Comparison of ENCODE assay signal across 8 cellular contexts in genomic region chr7:151244871-151245346, GRCh38. TPM values are rescaled to one million over a fixed set of nuclear protein-coding genes. Genes with fewer than 3 reads are reported as not detected.
A peak's percentile ranks its signal among the peaks of the same experiment; 100 is the strongest.
DNase-seq lines count a peak whose midpoint lies in the region; ATAC-seq, FAIRE-seq and TF ChIP-seq lines count a peak whose summit lies in the region.

No MANE protein-coding gene starts in this region.

- peaks cover 36% of the 10 kb centered on the region for H3K4me1 Mint-ChIP-seq in activated CD8-positive, alpha-beta memory T cell treated with anti-CD3 and anti-CD28 coated beads, Interleukin-2, amount 10 ng/mL, durations not matched to agents 7 days and 5 days
- H3K4me1 Mint-ChIP-seq in activated T-helper 17 cell treated with anti-CD3 and anti-CD28 coated beads, Interleukin-2, amount 50 U/mL, for 72 hours: peaks cover 27% of the 10 kb centered on the region

- TF ChIP-seq CTCF in keratinocyte (optimal IDR thresholded peaks at IDR 0.05 in 1 of 3, IDR thresholded peaks at IDR 0.05 in 1 of 3, conservative IDR thresholded peaks at IDR 0.05 in 1 of 3; ENCODE audit: extremely low read depth in 1 of 3, insufficient read depth in 2 of 3, low read length in 3 of 3) (no peak), tibial artery (IDR thresholded peaks at IDR 0.05) (no peak)

- H3K9me3 Mint-ChIP-seq in activated CD8-positive, alpha-beta memory T cell treated with anti-CD3 and anti-CD28 coated beads, Interleukin-2, amount 10 ng/mL, durations not matched to agents 7 days and 5 days (ENCODE audit: low read depth): no peaks in the 10 kb centered on the region
- no peaks in the 10 kb centered on the region for H3K9me3 Mint-ChIP-seq in activated T-helper 17 cell treated with anti-CD3 and anti-CD28 coated beads, Interleukin-2, amount 50 U/mL, for 72 hours

- H3K9me1 ChIP-seq in keratinocyte (ENCODE audit: control insufficient read depth, extremely low read depth, insufficient read depth, low read length): no peaks in the 10 kb centered on the region

- no peak for DNase-seq in activated CD8-positive, alpha-beta memory T cell treated with anti-CD3 and anti-CD28 coated beads, Interleukin-2, amount 10 ng/mL, durations not matched to agents 7 days and 5 days
- DNase-seq in activated CD8-positive, alpha-beta memory T cell treated with anti-CD3 and anti-CD28 coated beads, Interleukin-2, amount 50 U/mL, for 4 hours: no peak
- no peak for DNase-seq in keratinocyte (ENCODE audit: low read depth, low spot score)
- no peak for DNase-seq in tibial artery
- no peak for DNase-seq in NCI-H2107 treated with DMSO at 0.1 percent for 48 hours (lab: John Stamatoyannopoulos, UW; ENCODE audit: unreplicated experiment)
- DNase-seq in SJCRH30: no peak
- DNase-seq in NCI-H774 (lab: John Stamatoyannopoulos, UW): no peak

- H3K4me3 Mint-ChIP-seq in activated CD8-positive, alpha-beta memory T cell treated with anti-CD3 and anti-CD28 coated beads, Interleukin-2, amount 10 ng/mL, durations not matched to agents 7 days and 5 days: peak overlapping the region; percentile 13
- H3K4me3 Mint-ChIP-seq in activated T-helper 17 cell treated with anti-CD3 and anti-CD28 coated beads, Interleukin-2, amount 50 U/mL, for 72 hours: peak overlapping the region; percentile 64

- no peaks in the 10 kb centered on the region for H3K79me2 ChIP-seq in keratinocyte (ENCODE audit: control insufficient read depth, insufficient read depth, low read length)

- no peak overlapping the region for H3K27ac Mint-ChIP-seq in activated CD8-positive, alpha-beta memory T cell treated with anti-CD3 and anti-CD28 coated beads, Interleukin-2, amount 10 ng/mL, durations not matched to agents 7 days and 5 days
- no peak overlapping the region for H3K27ac Mint-ChIP-seq in activated T-helper 17 cell treated with anti-CD3 and anti-CD28 coated beads, Interleukin-2, amount 50 U/mL, for 72 hours

- H3K27me3 ChIP-seq in keratinocyte (ENCODE audit: control insufficient read depth, extremely low read depth, insufficient read depth, low read length) (peaks cover 30% of the 10 kb centered on the region), tibial artery (no peaks in the 10 kb centered on the region), SJCRH30 (no peaks in the 10 kb centered on the region)

- H3K27ac ChIP-seq in keratinocyte (ENCODE audit: control insufficient read depth, insufficient read depth, low read length) (no peak overlapping the region), tibial artery (peak overlapping the region; percentile 95 to 98), SJCRH30 (no peak overlapping the region)

- no peak overlapping the region for H2AFZ ChIP-seq in keratinocyte (ENCODE audit: control insufficient read depth, low read length)

- H3K9ac ChIP-seq in keratinocyte (ENCODE audit: control insufficient read depth, extremely low read depth, insufficient read depth, low read length): no peak overlapping the region

- H4K20me1 ChIP-seq in keratinocyte (ENCODE audit: control insufficient read depth, extremely low read depth, insufficient read depth, low read length): no peaks in the 10 kb centered on the region

- CTCF ChIA-PET in activated CD8-positive, alpha-beta memory T cell treated with anti-CD3 and anti-CD28 coated beads, Interleukin-2, amount 10 ng/mL, durations not matched to agents 7 days and 5 days (lab: Charles Lee): interaction anchor here (0.9 to 5.6 kb wide), 37 partner anchors 11 to 550 kb away, joined by 3 to 60 read pairs (median 4); partner anchors contain the start of genes ABCF2, ASB10, CHPF2 and FASTK

- peaks cover 44% of the 10 kb centered on the region for H3K27me3 Mint-ChIP-seq in activated CD8-positive, alpha-beta memory T cell treated with anti-CD3 and anti-CD28 coated beads, Interleukin-2, amount 10 ng/mL, durations not matched to agents 7 days and 5 days
- peaks cover 24% of the 10 kb centered on the region for H3K27me3 Mint-ChIP-seq in activated T-helper 17 cell treated with anti-CD3 and anti-CD28 coated beads, Interleukin-2, amount 50 U/mL, for 72 hours

- no peaks in the 10 kb centered on the region for H3K36me3 Mint-ChIP-seq in activated CD8-positive, alpha-beta memory T cell treated with anti-CD3 and anti-CD28 coated beads, Interleukin-2, amount 10 ng/mL, durations not matched to agents 7 days and 5 days
- peaks cover 5% of the 10 kb centered on the region for H3K36me3 Mint-ChIP-seq in activated T-helper 17 cell treated with anti-CD3 and anti-CD28 coated beads, Interleukin-2, amount 50 U/mL, for 72 hours (ENCODE audit: low read depth)

- H3K4me3 ChIP-seq in keratinocyte (ENCODE audit: control insufficient read depth in 2 of 3, extremely low read depth in 1 of 3, insufficient read depth in 2 of 3, low read depth in 1 of 3, low read length in 3 of 3): no peak overlapping the region
- peak overlapping the region; percentile 71 to 73 for H3K4me3 ChIP-seq in tibial artery
- H3K4me3 ChIP-seq in SJCRH30: no peak overlapping the region

- dilution Hi-C loops in keratinocyte (cut with MboI; ENCODE audit: extremely low pct_ligation_motif_present, low sequenced_read_pairs): no loop called here

- H3K4me2 ChIP-seq in keratinocyte (ENCODE audit: control insufficient read depth, extremely low read depth, insufficient read depth, low read depth, low read length): peak overlapping the region; percentile 45

- H3K36me3 ChIP-seq in keratinocyte (ENCODE audit: control insufficient read depth in 2 of 2, extremely low read depth in 1 of 2, insufficient read depth in 2 of 2, low read length in 2 of 2) (no peaks in the 10 kb centered on the region), tibial artery (peaks cover 2 to 32% (median 25%) of the 10 kb centered on the region in 3 donors), SJCRH30 (peaks cover 46% of the 10 kb centered on the region)

- H3K9me3 ChIP-seq in keratinocyte (ENCODE audit: control insufficient read depth, low read depth, low read length) (no peaks in the 10 kb centered on the region), tibial artery (no peaks in the 10 kb centered on the region), SJCRH30 (replicated peaks) (no peaks in the 10 kb centered on the region)

- intact Hi-C loops in tibial artery (cut with DNase I; ENCODE audit: low total_unique reads): loop anchor here (5.0 kb wide), 2 partner anchors 57 to 97 kb away; partner anchors contain the start of gene NUB1

- no peak for FAIRE-seq in keratinocyte (lab: Jason Lieb, UNC)

- H3K4me1 ChIP-seq in keratinocyte (ENCODE audit: control insufficient read depth, extremely low read depth, insufficient read depth, low read length) (peaks cover 8% of the 10 kb centered on the region), tibial artery (peaks cover 0 to 58% (median 50%) of the 10 kb centered on the region in 4 donors), SJCRH30 (peaks cover 24% of the 10 kb centered on the region)

- no peak for ATAC-seq in activated CD8-positive, alpha-beta memory T cell treated with anti-CD3 and anti-CD28 coated beads, Interleukin-2, amount 10 ng/mL, durations not matched to agents 7 days and 5 days
- no peak for ATAC-seq in activated T-helper 17 cell treated with anti-CD3 and anti-CD28 coated beads, Interleukin-2, amount 50 U/mL, for 72 hours (replicated peaks)

RNA-seq across cellular contexts. Expression of gene SMARCD3, which starts 3.6 kb away (rescaled TPM):
- total RNA-seq in activated CD8-positive, alpha-beta memory T cell treated with anti-CD3 and anti-CD28 coated beads, Interleukin-2, amount 10 ng/mL, durations not matched to agents 7 days and 5 days: 1 to 10 TPM; 1.0 to 2.5 TPM
- total RNA-seq in activated T-helper 17 cell treated with anti-CD3 and anti-CD28 coated beads, Interleukin-2, amount 50 U/mL, for 72 hours: 10 to 100 TPM in 1 of 2 donors, 1 to 10 TPM in 1; 1.3 to 11.8 TPM
- polyA plus RNA-seq in keratinocyte: 3.0 to 6.0 TPM (median 3.1 TPM) in 3 replicates
- polyA plus RNA-seq in keratinocyte (2011; ENCODE audit: low read depth): 6.9 TPM
- 4.0 and 6.1 TPM in 2 replicates for polyA plus RNA-seq in keratinocyte (2011; cell fraction: cytosol; rRNA removed)
- 10.1 and 16.9 TPM in 2 replicates for polyA plus RNA-seq in keratinocyte (2011; cell fraction: nucleus; rRNA removed)
- 5.1 and 10.8 TPM in 2 replicates for polyA plus RNA-seq in keratinocyte (2012; ENCODE audit: low replicate concordance)
- 2.1 to 5.4 TPM (median 2.3 TPM) in 3 replicates for polyA minus RNA-seq in keratinocyte
- 4.8 TPM for polyA minus RNA-seq in keratinocyte (2011; cell fraction: cytosol; rRNA and poly(A)+ RNA removed)
- 2.4 and 4.1 TPM in 2 replicates for polyA minus RNA-seq in keratinocyte (2011; cell fraction: nucleus; rRNA and poly(A)+ RNA removed)
- total RNA-seq in SJCRH30 (2014; rRNA removed; shearing (Covaris generic)): 91.8 and 106 TPM in 2 replicates

RNA-seq across cellular contexts. Expression of gene CHPF2, which starts 12.6 kb away (rescaled TPM):
- 10 to 100 TPM; 46.1 to 46.8 TPM for total RNA-seq in activated CD8-positive, alpha-beta memory T cell treated with anti-CD3 and anti-CD28 coated beads, Interleukin-2, amount 10 ng/mL, durations not matched to agents 7 days and 5 days
- 10 to 100 TPM; 31.3 to 36.3 TPM for total RNA-seq in activated T-helper 17 cell treated with anti-CD3 and anti-CD28 coated beads, Interleukin-2, amount 50 U/mL, for 72 hours
- 16.2 to 33.0 TPM (median 26.0 TPM) in 3 replicates for polyA plus RNA-seq in keratinocyte
- polyA plus RNA-seq in keratinocyte (2011; ENCODE audit: low read depth): 10.8 TPM
- polyA plus RNA-seq in keratinocyte (2011; cell fraction: cytosol; rRNA removed): 7.2 and 13.1 TPM in 2 replicates
- 67.1 and 88.3 TPM in 2 replicates for polyA plus RNA-seq in keratinocyte (2011; cell fraction: nucleus; rRNA removed)
- 16.8 and 35.8 TPM in 2 replicates for polyA plus RNA-seq in keratinocyte (2012; ENCODE audit: low replicate concordance)
- polyA minus RNA-seq in keratinocyte: 22.9 to 65.2 TPM (median 29.1 TPM) in 3 replicates
- 37.6 TPM for polyA minus RNA-seq in keratinocyte (2011; cell fraction: cytosol; rRNA and poly(A)+ RNA removed)
- polyA minus RNA-seq in keratinocyte (2011; cell fraction: nucleus; rRNA and poly(A)+ RNA removed): 99.4 and 99.8 TPM in 2 replicates
- 27.7 and 28.2 TPM in 2 replicates for total RNA-seq in SJCRH30 (2014; rRNA removed; shearing (Covaris generic))

RNA-seq across cellular contexts. Expression of gene ABCF2, which starts 17.9 kb away (rescaled TPM):
- 10 to 100 TPM; 37.8 to 47.3 TPM for total RNA-seq in activated CD8-positive, alpha-beta memory T cell treated with anti-CD3 and anti-CD28 coated beads, Interleukin-2, amount 10 ng/mL, durations not matched to agents 7 days and 5 days
- 10 to 100 TPM; 26.9 to 55.2 TPM for total RNA-seq in activated T-helper 17 cell treated with anti-CD3 and anti-CD28 coated beads, Interleukin-2, amount 50 U/mL, for 72 hours
- 33.3 to 68.6 TPM (median 43.6 TPM) in 3 replicates for polyA plus RNA-seq in keratinocyte
- polyA plus RNA-seq in keratinocyte (2011; ENCODE audit: low read depth): 12.4 TPM
- 60.0 and 61.5 TPM in 2 replicates for polyA plus RNA-seq in keratinocyte (2011; cell fraction: cytosol; rRNA removed)
- polyA plus RNA-seq in keratinocyte (2011; cell fraction: nucleus; rRNA removed): 58.1 and 59.3 TPM in 2 replicates
- polyA plus RNA-seq in keratinocyte (2012; ENCODE audit: low replicate concordance): 27.9 and 54.2 TPM in 2 replicates
- 57.5 to 64.0 TPM (median 62.2 TPM) in 3 replicates for polyA minus RNA-seq in keratinocyte
- polyA minus RNA-seq in keratinocyte (2011; cell fraction: cytosol; rRNA and poly(A)+ RNA removed): 38.0 TPM
- polyA minus RNA-seq in keratinocyte (2011; cell fraction: nucleus; rRNA and poly(A)+ RNA removed): 21.0 and 32.6 TPM in 2 replicates
- total RNA-seq in SJCRH30 (2014; rRNA removed; shearing (Covaris generic)): 77.6 and 77.7 TPM in 2 replicates

RNA-seq across cellular contexts. Expression of gene H2BK1, which starts 34.6 kb away (rescaled TPM):
- not detected for total RNA-seq in activated CD8-positive, alpha-beta memory T cell treated with anti-CD3 and anti-CD28 coated beads, Interleukin-2, amount 10 ng/mL, durations not matched to agents 7 days and 5 days
- 1 to 10 TPM in 1 of 2 donors, not detected in 1; 1.2 TPM for total RNA-seq in activated T-helper 17 cell treated with anti-CD3 and anti-CD28 coated beads, Interleukin-2, amount 50 U/mL, for 72 hours
- not detected in 3 replicates for polyA plus RNA-seq in keratinocyte
- not detected for polyA plus RNA-seq in keratinocyte (2011; ENCODE audit: low read depth)
- not detected in 2 replicates for polyA plus RNA-seq in keratinocyte (2011; cell fraction: cytosol; rRNA removed)
- not detected in 2 replicates for polyA plus RNA-seq in keratinocyte (2011; cell fraction: nucleus; rRNA removed)
- polyA plus RNA-seq in keratinocyte (2012; ENCODE audit: low replicate concordance): not detected in 2 replicates
- not detected in 3 replicates for polyA minus RNA-seq in keratinocyte
- not detected for polyA minus RNA-seq in keratinocyte (2011; cell fraction: cytosol; rRNA and poly(A)+ RNA removed)
- polyA minus RNA-seq in keratinocyte (2011; cell fraction: nucleus; rRNA and poly(A)+ RNA removed): not detected in 2 replicates
- total RNA-seq in SJCRH30 (2014; rRNA removed; shearing (Covaris generic)): not detected in 2 replicates

RNA-seq across cellular contexts. Expression of gene ASB10, which starts 57.9 kb away (rescaled TPM):
- total RNA-seq in activated CD8-positive, alpha-beta memory T cell treated with anti-CD3 and anti-CD28 coated beads, Interleukin-2, amount 10 ng/mL, durations not matched to agents 7 days and 5 days: not detected
- total RNA-seq in activated T-helper 17 cell treated with anti-CD3 and anti-CD28 coated beads, Interleukin-2, amount 50 U/mL, for 72 hours: not detected
- not detected in 3 replicates for polyA plus RNA-seq in keratinocyte
- not detected for polyA plus RNA-seq in keratinocyte (2011; ENCODE audit: low read depth)
- not detected in 2 replicates for polyA plus RNA-seq in keratinocyte (2011; cell fraction: cytosol; rRNA removed)
- not detected in 2 replicates for polyA plus RNA-seq in keratinocyte (2011; cell fraction: nucleus; rRNA removed)
- not detected in 2 replicates for polyA plus RNA-seq in keratinocyte (2012; ENCODE audit: low replicate concordance)
- polyA minus RNA-seq in keratinocyte: not detected in 3 replicates
- not detected for polyA minus RNA-seq in keratinocyte (2011; cell fraction: cytosol; rRNA and poly(A)+ RNA removed)
- not detected in 2 replicates for polyA minus RNA-seq in keratinocyte (2011; cell fraction: nucleus; rRNA and poly(A)+ RNA removed)
- not detected in 2 replicates for total RNA-seq in SJCRH30 (2014; rRNA removed; shearing (Covaris generic))

Comparison
In these comparisons a context has a peak if more than half of its experiments do, and no peak if none do; other contexts are left out.
1. H3K27ac ChIP-seq: peak in tibial artery (2 of 2); none in keratinocyte (single experiment) and SJCRH30 (single experiment).
2. H3K4me3 ChIP-seq: peak in tibial artery (2 of 2); none in keratinocyte (0 of 3) and SJCRH30 (single experiment).